1 cellular context compared by ENCODE assay signal in genomic region chr1:84573481-84573966, GRCh38.
TF ChIP-seq lines count a peak whose summit lies in the region.

No MANE protein-coding gene starts in this region.

TF ChIP-seq in IMR-90, 13 proteins besides CTCF, POLR2A, EP300 and RAD21 (continued from another document):
- TF ChIP-seq CHD1 (IDR thresholded peaks at IDR 0.05; ENCODE audit: low read depth, low read length), result no peak
- TF ChIP-seq ELK1 (IDR thresholded peaks at IDR 0.05; ENCODE audit: borderline replicate concordance, low read depth, low read length), result no peak
- TF ChIP-seq SMC3 (IDR thresholded peaks at IDR 0.05; ENCODE audit: low read depth, low read length), result no peak
- no peak for TF ChIP-seq BHLHE40 (IDR thresholded peaks at IDR 0.05; ENCODE audit: low read depth, low read length)
